15 cellular contexts compared by ENCODE assay signal in the genomic region with DNA sequence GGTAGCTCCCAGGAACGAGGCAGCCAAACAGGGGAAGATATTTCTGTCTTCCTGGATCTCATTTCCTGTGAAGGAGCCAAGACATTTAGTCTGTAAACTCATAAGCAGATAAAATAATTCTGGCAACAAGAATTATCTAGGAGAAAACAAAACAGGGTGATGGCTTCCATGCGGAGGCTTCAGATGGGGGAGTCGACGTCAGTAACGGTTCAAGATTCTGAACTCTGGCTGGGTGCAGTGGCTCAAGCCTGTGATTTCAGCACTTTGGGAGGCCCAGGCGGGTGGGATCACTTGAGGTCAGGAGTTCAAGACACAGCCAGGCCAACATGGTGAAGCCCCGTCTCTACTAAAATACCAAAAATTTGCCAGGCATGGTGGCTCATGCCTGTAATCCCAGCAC. TPM values are rescaled to one million over a fixed set of nuclear protein-coding genes. Genes with fewer than 3 reads are reported as not detected.
DNase-seq lines count a peak whose midpoint lies in the region; ATAC-seq, FAIRE-seq and TF ChIP-seq lines count a peak whose summit lies in the region.
"Had no signal": no experiment of that assay in that cellular context is flagged by ENCODE, and none has a peak within 500 bp of the region (broad histone marks: within the 10 kb centered on the region; RNA-seq: fewer than 3 reads in every experiment).

No MANE protein-coding gene starts in this region.

- H3K14ac ChIP-seq in mesenchymal stem cell (ENCODE audit: low read length in 2 of 2) = no peak overlapping the region

- POLR2A ChIA-PET in GM12878 (lab: Charles Lee) = interaction anchor here (0.6 to 2.4 kb wide), 5 partner anchors 9 to 1090 kb away, joined by 3 to 27 read pairs (median 4); no protein-coding TSS in a partner anchor

- SMC1A ChIA-PET in GM12878 (lab: Charles Lee; ENCODE audit: uncharacterized antibody, unreplicated experiment) = interaction anchor here (1.2 kb wide), 1 partner anchor 9 kb away, joined by 5 read pairs; no protein-coding TSS in a partner anchor

- H3K9me3 Mint-ChIP-seq in endothelial cell (ENCODE audit: unreplicated experiment) = no peaks in the 10 kb centered on the region
- peaks cover 7% of the 10 kb centered on the region for H3K9me3 Mint-ChIP-seq in osteocyte (ENCODE audit: unreplicated experiment)

- TF ChIP-seq CTCF in GM12878 (IDR thresholded peaks at IDR 0.05 in 2 of 3, conservative IDR thresholded peaks at IDR 0.05 in 1 of 3; ENCODE audit: control insufficient read depth in 2 of 3, extremely low read depth in 1 of 3, insufficient read depth in 1 of 3, low read depth in 3 of 3, low read length in 3 of 3) (no peak), endothelial cell (IDR thresholded peaks at IDR 0.05; ENCODE audit: unreplicated experiment) (no peak), left lung (IDR thresholded peaks at IDR 0.05) (no peak), osteocyte (IDR thresholded peaks at IDR 0.05) (no peak)

- peaks cover 0 to 14% (median 0%) of the 10 kb centered on the region in 11 experiments; a peak in 3 of 22 replicates for H3K9me3 ChIP-seq in BLaER1 treated with 17β-estradiol and CSF1 and Interleukin-3, amounts not matched to agents 10 nM and 100 nM (replicated peaks in 1 of 11)
- H3K9me3 ChIP-seq in GM12878 (replicated peaks; ENCODE audit: control insufficient read depth, insufficient read depth, low read length) (no peaks in the 10 kb centered on the region; the same call in 2 of the 3 replicates), mesenchymal stem cell (ENCODE audit: control insufficient read depth, low read length) (peaks cover 9% of the 10 kb centered on the region), left lung (no peaks in the 10 kb centered on the region)
- H3K9me3 ChIP-seq: thyroid gland had no signal

- H2BK15ac ChIP-seq in mesenchymal stem cell (ENCODE audit: low read depth, poor library complexity, severe bottlenecking) = no peak overlapping the region

- CTCF ChIA-PET in GM12878 (lab: Yijun Ruan, JAX) = interaction anchor here (0.7 to 3.9 kb wide), 6 partner anchors 9 to 850 kb away, joined by 3 to 30 read pairs (median 3); no protein-coding TSS in a partner anchor

- no peak overlapping the region for H3K4me3 Mint-ChIP-seq in endothelial cell (ENCODE audit: unreplicated experiment)
- no peak overlapping the region for H3K4me3 Mint-ChIP-seq in osteocyte (ENCODE audit: unreplicated experiment)

- no peaks in the 10 kb centered on the region for H3K27me3 ChIP-seq in BLaER1 treated with 17β-estradiol and CSF1 and Interleukin-3, amounts not matched to agents 10 nM and 100 nM
- H3K27me3 ChIP-seq in GM12878 (replicated peaks in 1 of 2; ENCODE audit: control insufficient read depth in 2 of 2, insufficient read depth in 2 of 2, low read length in 1 of 2) = no peaks in the 10 kb centered on the region
- no peaks in the 10 kb centered on the region for H3K27me3 ChIP-seq in mesenchymal stem cell (ENCODE audit: control insufficient read depth in 1 of 2, insufficient read depth in 1 of 2, low read length in 2 of 2)
- no peaks in the 10 kb centered on the region for H3K27me3 ChIP-seq in left lung
- H3K27me3 ChIP-seq: thyroid gland had no signal

- peaks cover 15% of the 10 kb centered on the region for H3K79me2 ChIP-seq in GM12878 (ENCODE audit: control insufficient read depth, insufficient read depth, low read length)

- peaks cover 8% of the 10 kb centered on the region for H3K4me1 Mint-ChIP-seq in endothelial cell (ENCODE audit: unreplicated experiment)
- peaks cover 20% of the 10 kb centered on the region for H3K4me1 Mint-ChIP-seq in osteocyte (ENCODE audit: unreplicated experiment)

- no peak overlapping the region for H2BK120ac ChIP-seq in mesenchymal stem cell (ENCODE audit: low read depth, low read length)

- H3K27ac ChIP-seq in BLaER1 treated with 17β-estradiol and CSF1 and Interleukin-3, amounts not matched to agents 10 nM and 100 nM = peak overlapping the region; percentile 93 to 99 (median 98)
- no peak overlapping the region for H3K27ac ChIP-seq in GM12878 (ENCODE audit: control insufficient read depth, insufficient read depth)
- H3K27ac ChIP-seq in mesenchymal stem cell (ENCODE audit: low read length, poor library complexity, severe bottlenecking) = no peak overlapping the region
- H3K27ac ChIP-seq in left lung = peak overlapping the region in 1 of 2 donors; percentile 89

- no peak overlapping the region for H4K91ac ChIP-seq in mesenchymal stem cell (ENCODE audit: low read length)

- H3K36me3 ChIP-seq in BLaER1 treated with 17β-estradiol and CSF1 and Interleukin-3, amounts not matched to agents 10 nM and 100 nM = peaks cover 0 to 27% (median 16%) of the 10 kb centered on the region in 11 experiments; a peak in 14 of 22 replicates
- no peaks in the 10 kb centered on the region; a peak in 1 of 4 replicates for H3K36me3 ChIP-seq in GM12878 (ENCODE audit: control insufficient read depth in 2 of 2, insufficient read depth in 2 of 2, low read length in 1 of 2)
- H3K36me3 ChIP-seq in mesenchymal stem cell (ENCODE audit: control insufficient read depth in 1 of 2, insufficient read depth in 2 of 2, low read depth in 1 of 2, low read length in 2 of 2) = no peaks in the 10 kb centered on the region
- no peaks in the 10 kb centered on the region for H3K36me3 ChIP-seq in left lung
- H3K36me3 ChIP-seq: thyroid gland had no signal

- H3K23ac ChIP-seq in mesenchymal stem cell (ENCODE audit: low read length in 2 of 2) = no peak overlapping the region

- H3K27ac Mint-ChIP-seq in endothelial cell (ENCODE audit: unreplicated experiment) = no peak overlapping the region
- no peak overlapping the region for H3K27ac Mint-ChIP-seq in osteocyte (ENCODE audit: unreplicated experiment)

- no peak overlapping the region for H4K8ac ChIP-seq in mesenchymal stem cell (ENCODE audit: low read length)

- no peak for TF ChIP-seq RAD21 in GM12878 (IDR thresholded peaks at IDR 0.05; ENCODE audit: insufficient read depth, low read depth, low read length)

- H3K4me2 ChIP-seq in BLaER1 treated with 17β-estradiol and CSF1 and Interleukin-3, amounts not matched to agents 10 nM and 100 nM = peak overlapping the region; percentile 81 to 97 (median 93)
- H3K4me2 ChIP-seq in GM12878 (ENCODE audit: control insufficient read depth, insufficient read depth) (peak overlapping the region; percentile 86), mesenchymal stem cell (ENCODE audit: low read length, poor library complexity, severe bottlenecking) (no peak overlapping the region)

- H3K36me3 Mint-ChIP-seq in endothelial cell (ENCODE audit: low read depth, unreplicated experiment) (no peaks in the 10 kb centered on the region), osteocyte (ENCODE audit: unreplicated experiment) (no peaks in the 10 kb centered on the region)

- FAIRE-seq in GM12891 (lab: Jason Lieb, UNC) = peak; percentile 54
- no peak for FAIRE-seq in GM12878 (lab: Jason Lieb, UNC)

- RAD21 ChIA-PET in GM12878 (lab: Charles Lee; ENCODE audit: unreplicated experiment) = interaction anchor here (0.8 to 1.6 kb wide), 3 partner anchors 8 to 9 kb away, joined by 3 to 5 read pairs (median 3); no protein-coding TSS in a partner anchor

- in situ Hi-C loops in GM12878 (cut with MboI) = no loop called here

- WGBS in GM12878 (ENCODE audit: insufficient coverage, insufficient replicate concordance, low lambda C conversion rate, missing lambda C conversion rate) = 92% methylated on average over 7 of the region's 7 CpGs
- 88% methylated on average over 6 of the region's 7 CpGs for WGBS in mesenchymal stem cell

- no peak for TF ChIP-seq POLR2A in GM12891 (IDR thresholded peaks at IDR 0.05; ENCODE audit: low read depth, low read length)
- TF ChIP-seq POLR2A in GM12878 (IDR thresholded peaks at IDR 0.05; ENCODE audit: low read depth, low read length) = no peak

- intact Hi-C loops in GM12878 (cut with micrococcal nuclease; ENCODE audit: unreplicated experiment) = no loop called here
- intact Hi-C loops in left lung (cut with DNase I) = no loop called here

- no peak overlapping the region for H2AK5ac ChIP-seq in mesenchymal stem cell (ENCODE audit: low read length, severe bottlenecking)

- H3K18ac ChIP-seq in mesenchymal stem cell (ENCODE audit: low read depth in 1 of 2, low read length in 2 of 2) = no peak overlapping the region

- ATAC-seq in GM12878 (no peak), HG02678 (IDR thresholded peaks at IDR 0.05; ENCODE audit: unreplicated experiment) (no peak), left lung (no peak)
- ATAC-seq: naive thymus-derived CD8-positive, alpha-beta T cell had no signal

- no TSS peak for BruUV-seq in GM12878 (replicated peaks; lab: Mats Ljungman, UMichigan)

- H2BK12ac ChIP-seq in mesenchymal stem cell (ENCODE audit: low read length in 2 of 2) = no peak overlapping the region

- peaks cover 65 to 89% (median 80%) of the 10 kb centered on the region in 10 experiments for H3K4me1 ChIP-seq in BLaER1 treated with 17β-estradiol and CSF1 and Interleukin-3, amounts not matched to agents 10 nM and 100 nM
- peaks cover 28% of the 10 kb centered on the region for H3K4me1 ChIP-seq in GM12878 (ENCODE audit: control insufficient read depth, insufficient read depth, low read length)
- peaks cover 14% of the 10 kb centered on the region for H3K4me1 ChIP-seq in mesenchymal stem cell (ENCODE audit: control insufficient read depth, insufficient read depth, low read depth, low read length)
- peaks cover 9 to 72% of the 10 kb centered on the region in 2 donors for H3K4me1 ChIP-seq in left lung

- no peak for DNase-seq in GM12891 (ENCODE audit: insufficient read length, low spot score)
- DNase-seq in GM12878 (ENCODE audit: low read depth, low spot score) = no peak
- DNase-seq in mesenchymal stem cell = no peak
- DNase-seq in endothelial cell (ENCODE audit: low spot score) = no peak
- no peak for DNase-seq in left lung
- no peak for DNase-seq in osteocyte (ENCODE audit: extremely low spot score, unreplicated experiment)
- DNase-seq: head of caudate nucleus; KG1; naive thymus-derived CD8-positive, alpha-beta T cell; NCI-H510A; stimulated activated CD4-positive, alpha-beta T cell treated with anti-CD3 and anti-CD28 coated beads, Interleukin-1b, Interleukin-23, amount 100 ng/mL, for 48 hours; thyroid gland had no signal

- H2BK5ac ChIP-seq in mesenchymal stem cell (ENCODE audit: low read depth, low read length, poor library complexity, severe bottlenecking) = no peak overlapping the region

- H3K4me3 ChIP-seq in BLaER1 treated with 17β-estradiol and CSF1 and Interleukin-3, amounts not matched to agents 10 nM and 100 nM = peak overlapping the region; percentile 83 to 100 (median 99)
- H3K4me3 ChIP-seq in GM12878 (peak overlapping the region; percentile 84), mesenchymal stem cell (ENCODE audit: insufficient read depth in 1 of 2, low read depth in 1 of 2, low read length in 2 of 2) (no peak overlapping the region), left lung (peak overlapping the region in 1 of 2 donors; percentile 69)
- H3K4me3 ChIP-seq: thyroid gland had no signal

- peak overlapping the region; percentile 95 to 100 (median 98) for H3K9ac ChIP-seq in BLaER1 treated with 17β-estradiol and CSF1 and Interleukin-3, amounts not matched to agents 10 nM and 100 nM
- H3K9ac ChIP-seq in GM12878 (ENCODE audit: control insufficient read depth, insufficient read depth, low read length) = peak overlapping the region; percentile 44; the same call in 1 of the 2 replicates
- peak overlapping the region; percentile 38 for H3K9ac ChIP-seq in mesenchymal stem cell (ENCODE audit: low read length)

- no peak for TF ChIP-seq EP300 in GM12878 (IDR thresholded peaks at IDR 0.05; ENCODE audit: borderline replicate concordance in 1 of 2, control insufficient read depth in 1 of 2, low read depth in 2 of 2, low read length in 2 of 2)

- no peaks in the 10 kb centered on the region for H3K79me1 ChIP-seq in mesenchymal stem cell (replicated peaks; ENCODE audit: low read length, poor library complexity, severe bottlenecking)

- H3K4ac ChIP-seq in mesenchymal stem cell (ENCODE audit: low read depth in 1 of 2, low read length in 2 of 2) = no peak overlapping the region

- no peaks in the 10 kb centered on the region; a peak in 1 of 22 replicates for H4K20me1 ChIP-seq in BLaER1 treated with 17β-estradiol and CSF1 and Interleukin-3, amounts not matched to agents 10 nM and 100 nM
- no peaks in the 10 kb centered on the region for H4K20me1 ChIP-seq in GM12878 (ENCODE audit: control insufficient read depth, insufficient read depth)

- H2AFZ ChIP-seq in GM12878 (ENCODE audit: control insufficient read depth, low read depth, low read length) (peak overlapping the region; percentile 4; the same call in 1 of the 2 replicates), mesenchymal stem cell (ENCODE audit: low read depth, low read length) (no peak overlapping the region)

- H3K27me3 Mint-ChIP-seq in endothelial cell (ENCODE audit: unreplicated experiment) = no peaks in the 10 kb centered on the region
- no peaks in the 10 kb centered on the region for H3K27me3 Mint-ChIP-seq in osteocyte (ENCODE audit: unreplicated experiment)

RNA-seq across cellular contexts. Expression of a gene that starts 1.3 kb away (rescaled TPM):
- polyA plus RNA-seq in GM12891 (2012; ENCODE audit: low read depth, missing spikeins) = 15.9 TPM
- total RNA-seq in GM12878 (2013; cell fraction: nucleolus; rRNA removed) = 17.5 and 19.5 TPM in 2 replicates
- total RNA-seq in GM12878 (2014; rRNA removed) (16.7 and 18.0 TPM in 2 replicates), GM12878 (2014; rRNA removed; fragmentation: Illumina TruSeq; extraction: Trizol) (8.7 and 9.5 TPM in 2 replicates), GM12878 (2021) (16.2 and 16.9 TPM in 2 replicates), endothelial cell (ENCODE audit: unreplicated experiment) (not detected), left lung (10 to 100 TPM; 17.6 to 35.9 TPM), osteocyte (not detected in 2 replicates)
- 1.9 TPM for polyA plus RNA-seq in GM12878 (2011; ENCODE audit: low read depth)
- polyA plus RNA-seq in GM12878 (2011; rRNA removed) (10.2 and 16.6 TPM in 2 replicates), GM12878 (2014; fragmentation: Illumina TruSeq; extraction: Trizol) (2.5 and 7.3 TPM in 2 replicates), GM12878 (2014; fragmentation: Nextera tagmentation; extraction: Ambion mirVana) (1 to 10 TPM in 1 of 2 experiments, under 1 TPM in 1; 0.42 to 1.7 TPM), GM12878 (2014; rRNA removed) (13.0 and 13.8 TPM in 2 replicates), GM12878 (2016; fragmentation: Nextera tagmentation; extraction: Ambion mirVana) (10 to 100 TPM in 1 of 2 experiments, 1 to 10 TPM in 1; 8.7 to 10.1 TPM)
- polyA plus RNA-seq in GM12878 (2011; cell fraction: cytosol; rRNA removed) = 23.5 and 26.3 TPM in 2 replicates
- polyA plus RNA-seq in GM12878 (2011; cell fraction: nucleus; rRNA removed) = 16.4 and 17.5 TPM in 2 replicates
- 6.3 and 11.1 TPM in 2 replicates for polyA plus RNA-seq in GM12878 (2012)
- 13.3 and 23.2 TPM in 2 replicates for polyA minus RNA-seq in GM12878 (2011; rRNA and poly(A)+ RNA removed)
- polyA minus RNA-seq in GM12878 (2011; cell fraction: cytosol; rRNA and poly(A)+ RNA removed) = 10.2 and 11.1 TPM in 2 replicates
- 4.6 and 6.2 TPM in 2 replicates for polyA minus RNA-seq in GM12878 (2011; cell fraction: nucleus; rRNA and poly(A)+ RNA removed)
- polyA plus RNA-seq in mesenchymal stem cell (2013, experiment 1 of 2) = 0.03 TPM
- polyA plus RNA-seq in mesenchymal stem cell (2013, experiment 2 of 2) = 0.03 TPM

RNA-seq across cellular contexts. Expression of a gene that starts 41.4 kb away (rescaled TPM):
- 10.8 TPM for polyA plus RNA-seq in GM12891 (2012; ENCODE audit: low read depth, missing spikeins)
- total RNA-seq in GM12878 (2013; cell fraction: nucleolus; rRNA removed) = 25.9 and 29.4 TPM in 2 replicates
- 50.1 and 57.7 TPM in 2 replicates for total RNA-seq in GM12878 (2014; rRNA removed)
- total RNA-seq in GM12878 (2014; rRNA removed; fragmentation: Illumina TruSeq; extraction: Trizol) = 4.7 and 6.1 TPM in 2 replicates
- 32.4 and 33.7 TPM in 2 replicates for total RNA-seq in GM12878 (2021)
- 5.5 TPM for polyA plus RNA-seq in GM12878 (2011; ENCODE audit: low read depth)
- not detected in 2 replicates for polyA plus RNA-seq in GM12878 (2011; rRNA removed)
- 0.04 TPM in 1 of 2 replicates, not detected in the other for polyA plus RNA-seq in GM12878 (2011; cell fraction: cytosol; rRNA removed)
- polyA plus RNA-seq in GM12878 (2011; cell fraction: nucleus; rRNA removed) = 0.26 and 0.33 TPM in 2 replicates
- 20.4 and 25.5 TPM in 2 replicates for polyA plus RNA-seq in GM12878 (2012)
- 0.54 TPM in 1 of 2 replicates, not detected in the other for polyA plus RNA-seq in GM12878 (2014; fragmentation: Illumina TruSeq; extraction: Trizol)
- 1 to 10 TPM in 1 of 2 experiments, under 1 TPM in 1; 0.19 to 1.2 TPM for polyA plus RNA-seq in GM12878 (2014; fragmentation: Nextera tagmentation; extraction: Ambion mirVana)
- polyA plus RNA-seq in GM12878 (2014; rRNA removed) = 35.7 and 44.5 TPM in 2 replicates
- 10 to 100 TPM; 42.2 to 43.3 TPM for polyA plus RNA-seq in GM12878 (2016; fragmentation: Nextera tagmentation; extraction: Ambion mirVana)
- not detected in 2 replicates for polyA minus RNA-seq in GM12878 (2011; rRNA and poly(A)+ RNA removed)
- not detected in 2 replicates for polyA minus RNA-seq in GM12878 (2011; cell fraction: cytosol; rRNA and poly(A)+ RNA removed)
- 0.29 TPM in 1 of 2 replicates, not detected in the other for polyA minus RNA-seq in GM12878 (2011; cell fraction: nucleus; rRNA and poly(A)+ RNA removed)
- polyA plus RNA-seq in mesenchymal stem cell (2013, experiment 1 of 2) = not detected
- polyA plus RNA-seq in mesenchymal stem cell (2013, experiment 2 of 2) = not detected
- not detected for total RNA-seq in endothelial cell (ENCODE audit: unreplicated experiment)
- 10 to 100 TPM in 1 of 2 donors, 1 to 10 TPM in 1; 9.3 to 20.8 TPM for total RNA-seq in left lung
- not detected in 2 replicates for total RNA-seq in osteocyte
- total RNA-seq: cerebellum had no signal

RNA-seq across cellular contexts. Expression of a gene that starts 43.0 kb away (rescaled TPM):
- polyA plus RNA-seq in GM12891 (2012; ENCODE audit: low read depth, missing spikeins) = 4.3 TPM
- 5.3 and 6.9 TPM in 2 replicates for total RNA-seq in GM12878 (2013; cell fraction: nucleolus; rRNA removed)
- total RNA-seq in GM12878 (2014; rRNA removed) = 5.0 and 6.8 TPM in 2 replicates
- total RNA-seq in GM12878 (2014; rRNA removed; fragmentation: Illumina TruSeq; extraction: Trizol) = 3.0 and 4.7 TPM in 2 replicates
- total RNA-seq in GM12878 (2021) = 9.7 and 10.6 TPM in 2 replicates
- 3.1 TPM for polyA plus RNA-seq in GM12878 (2011; ENCODE audit: low read depth)
- 1.1 and 1.6 TPM in 2 replicates for polyA plus RNA-seq in GM12878 (2011; rRNA removed)
- polyA plus RNA-seq in GM12878 (2011; cell fraction: cytosol; rRNA removed) = 3.6 and 4.8 TPM in 2 replicates
- 6.0 and 6.4 TPM in 2 replicates for polyA plus RNA-seq in GM12878 (2011; cell fraction: nucleus; rRNA removed)
- polyA plus RNA-seq in GM12878 (2012) = 5.0 and 5.7 TPM in 2 replicates
- 7.5 and 7.9 TPM in 2 replicates for polyA plus RNA-seq in GM12878 (2014; fragmentation: Illumina TruSeq; extraction: Trizol)
- polyA plus RNA-seq in GM12878 (2014; fragmentation: Nextera tagmentation; extraction: Ambion mirVana) = under 1 TPM; 0.07 to 0.21 TPM
- polyA plus RNA-seq in GM12878 (2014; rRNA removed) = 5.5 and 6.4 TPM in 2 replicates
- 1 to 10 TPM; 1.9 to 2.2 TPM for polyA plus RNA-seq in GM12878 (2016; fragmentation: Nextera tagmentation; extraction: Ambion mirVana)
- polyA minus RNA-seq in GM12878 (2011; rRNA and poly(A)+ RNA removed) = 5.2 and 7.8 TPM in 2 replicates
- polyA minus RNA-seq in GM12878 (2011; cell fraction: cytosol; rRNA and poly(A)+ RNA removed) = 1.6 and 2.8 TPM in 2 replicates
- polyA minus RNA-seq in GM12878 (2011; cell fraction: nucleus; rRNA and poly(A)+ RNA removed) = 0.60 and 2.1 TPM in 2 replicates
- 49.8 TPM for polyA plus RNA-seq in mesenchymal stem cell (2013, experiment 1 of 2)
- 49.0 TPM for polyA plus RNA-seq in mesenchymal stem cell (2013, experiment 2 of 2)
- total RNA-seq in endothelial cell (ENCODE audit: unreplicated experiment) = 35.8 TPM
- total RNA-seq in left lung = 10 to 100 TPM; 57.2 to 59.9 TPM
- total RNA-seq in osteocyte = 65.5 and 69.9 TPM in 2 replicates

RNA-seq across cellular contexts. Expression of a gene that starts 48.6 kb away (rescaled TPM):
- 29.7 TPM for polyA plus RNA-seq in GM12891 (2012; ENCODE audit: low read depth, missing spikeins)
- 37.3 and 45.2 TPM in 2 replicates for total RNA-seq in GM12878 (2013; cell fraction: nucleolus; rRNA removed)
- total RNA-seq in GM12878 (2014; rRNA removed) (35.0 and 43.0 TPM in 2 replicates), GM12878 (2014; rRNA removed; fragmentation: Illumina TruSeq; extraction: Trizol) (14.5 and 18.6 TPM in 2 replicates), GM12878 (2021) (69.2 and 79.1 TPM in 2 replicates), endothelial cell (ENCODE audit: unreplicated experiment) (63.0 TPM), left lung (100 to 1,000 TPM in 1 of 2 donors, 10 to 100 TPM in 1; 67.7 to 121 TPM), osteocyte (60.6 and 61.9 TPM in 2 replicates)
- 8.1 TPM for polyA plus RNA-seq in GM12878 (2011; ENCODE audit: low read depth)
- polyA plus RNA-seq in GM12878 (2011; rRNA removed) (10.7 and 29.5 TPM in 2 replicates), GM12878 (2014; fragmentation: Illumina TruSeq; extraction: Trizol) (2.3 and 11.6 TPM in 2 replicates), GM12878 (2014; fragmentation: Nextera tagmentation; extraction: Ambion mirVana) (1 to 10 TPM; 2.2 to 7.2 TPM), GM12878 (2014; rRNA removed) (42.6 and 64.0 TPM in 2 replicates), GM12878 (2016; fragmentation: Nextera tagmentation; extraction: Ambion mirVana) (10 to 100 TPM; 71.8 to 75.2 TPM)
- polyA plus RNA-seq in GM12878 (2011; cell fraction: cytosol; rRNA removed) = 38.7 and 57.3 TPM in 2 replicates
- 95.1 and 119 TPM in 2 replicates for polyA plus RNA-seq in GM12878 (2011; cell fraction: nucleus; rRNA removed)
- polyA plus RNA-seq in GM12878 (2012) = 36.4 and 40.2 TPM in 2 replicates
- 28.0 and 50.8 TPM in 2 replicates for polyA minus RNA-seq in GM12878 (2011; rRNA and poly(A)+ RNA removed)
- polyA minus RNA-seq in GM12878 (2011; cell fraction: cytosol; rRNA and poly(A)+ RNA removed) = 25.0 and 25.9 TPM in 2 replicates
- 12.5 and 24.5 TPM in 2 replicates for polyA minus RNA-seq in GM12878 (2011; cell fraction: nucleus; rRNA and poly(A)+ RNA removed)
- polyA plus RNA-seq in mesenchymal stem cell (2013, experiment 1 of 2) = 45.9 TPM
- 47.0 TPM for polyA plus RNA-seq in mesenchymal stem cell (2013, experiment 2 of 2)

Comparison
In these comparisons a context has a peak if more than half of its experiments do, and no peak if none do; other contexts are left out.
1. H3K27ac ChIP-seq: peak in BLaER1 treated with 17β-estradiol and CSF1 and Interleukin-3, amounts not matched to agents 10 nM and 100 nM (11 of 11); none in GM12878 (single experiment) and mesenchymal stem cell (single experiment).
2. H3K4me3 ChIP-seq: peak in BLaER1 treated with 17β-estradiol and CSF1 and Interleukin-3, amounts not matched to agents 10 nM and 100 nM (10 of 10) and GM12878 (single experiment); none in mesenchymal stem cell (0 of 2).
3. H3K9ac ChIP-seq: peak in every context shown above with its lines; median percentile 98 in BLaER1 treated with 17β-estradiol and CSF1 and Interleukin-3, amounts not matched to agents 10 nM and 100 nM; 44 in GM12878; 38 in mesenchymal stem cell.